ENCODE assay signal across 23 cellular contexts in genomic region chr15:23420806-23421575, GRCh38. TPM values are rescaled to one million over a fixed set of nuclear protein-coding genes. Genes with fewer than 3 reads are reported as not detected.
DNase-seq lines count a peak whose midpoint lies in the region; ATAC-seq and TF ChIP-seq lines count a peak whose summit lies in the region.
"Had no signal": no experiment of that assay in that cellular context is flagged by ENCODE, and none has a peak within 500 bp of the region (broad histone marks: within the 10 kb centered on the region; RNA-seq: fewer than 3 reads in every experiment).

No MANE protein-coding gene starts in this region.

- H3K4me3 ChIP-seq in astrocyte of the cerebellum (ENCODE audit: low read depth, low read length) = no peak overlapping the region
- H3K4me3 ChIP-seq: gastroesophageal sphincter, smooth muscle cell had no signal

- H3K4me1 Mint-ChIP-seq in nephron progenitor cell = no peaks in the 10 kb centered on the region
- H3K4me1 Mint-ChIP-seq: B cell; immature natural killer cell; mesothelial cell of epicardium; stimulated activated naive CD8-positive, alpha-beta T cell treated with anti-CD3 and anti-CD28 coated beads, Interleukin-15, amount 100 ng/mL, for 72 hours; T-cell had no signal

- no peak overlapping the region for H3K4me3 Mint-ChIP-seq in nephron progenitor cell
- H3K4me3 Mint-ChIP-seq: B cell; immature natural killer cell; mesothelial cell of epicardium; stimulated activated naive CD8-positive, alpha-beta T cell treated with anti-CD3 and anti-CD28 coated beads, Interleukin-15, amount 100 ng/mL, for 72 hours; T-cell had no signal

- in situ Hi-C loops in astrocyte of the cerebellum (cut with HindIII; ENCODE audit: low sequenced_read_pairs) = no loop called here

- no peak for TF ChIP-seq CTCF in astrocyte of the cerebellum (IDR thresholded peaks at IDR 0.05; ENCODE audit: low read depth, low read length, missing control alignments)
- no peak for TF ChIP-seq CTCF in nephron progenitor cell (IDR thresholded peaks at IDR 0.05)

- DNase-seq in Daoy (ENCODE audit: low read depth) (peak; percentile 17), astrocyte of the cerebellum (ENCODE audit: low read depth) (peak; percentile 3), nephron progenitor cell (no peak), NCI-H2196 (lab: John Stamatoyannopoulos, UW; ENCODE audit: unreplicated experiment) (no peak)
- DNase-seq in activated CD4-positive, CD25-positive, alpha-beta regulatory T cell treated with anti-CD3 and anti-CD28 coated beads, Interleukin-2, amount 50 U/mL, for 72 hours = no peak
- DNase-seq: activated CD4-positive, CD25-positive, alpha-beta regulatory T cell; activated naive CD4-positive, alpha-beta T cell treated with Interleukin-2 at 50 U/mL for 16 hours; caudate nucleus; DMS153; immature natural killer cell; NCI-H1417 treated with DMSO at 0.1 percent for 48 hours; NCI-H446 treated with DMSO at 0.1 percent for 48 hours; occipital lobe; PC-3; stimulated activated naive CD8-positive, alpha-beta T cell treated with anti-CD3 and anti-CD28 coated beads, Interleukin-15, amount 100 ng/mL, for 72 hours; T-cell had no signal

- H3K27ac Mint-ChIP-seq in nephron progenitor cell = peak overlapping the region; percentile 71
- H3K27ac Mint-ChIP-seq: B cell; immature natural killer cell; mesothelial cell of epicardium; stimulated activated naive CD8-positive, alpha-beta T cell treated with anti-CD3 and anti-CD28 coated beads, Interleukin-15, amount 100 ng/mL, for 72 hours; T-cell had no signal

- ATAC-seq in HG02798 (IDR thresholded peaks at IDR 0.05; ENCODE audit: poor library complexity, unreplicated experiment) (peak; percentile 58), GM21717 (IDR thresholded peaks at IDR 0.05; ENCODE audit: unreplicated experiment) (no peak), HG02981 (IDR thresholded peaks at IDR 0.05; ENCODE audit: unreplicated experiment) (no peak)
- ATAC-seq: gastroesophageal sphincter; PC-3; stimulated activated naive CD8-positive, alpha-beta T cell treated with anti-CD3 and anti-CD28 coated beads, Interleukin-15, amount 100 ng/mL, for 72 hours; T-cell had no signal

- no peaks in the 10 kb centered on the region for H3K36me3 Mint-ChIP-seq in nephron progenitor cell (ENCODE audit: low read depth)
- H3K36me3 Mint-ChIP-seq: immature natural killer cell, mesothelial cell of epicardium, T-cell had no signal

- peaks cover 64% of the 10 kb centered on the region for H3K9me3 Mint-ChIP-seq in nephron progenitor cell
- H3K9me3 Mint-ChIP-seq: stimulated activated naive CD8-positive, alpha-beta T cell treated with anti-CD3 and anti-CD28 coated beads, Interleukin-15, amount 100 ng/mL, for 72 hours; T-cell had no signal

- H3K27me3 Mint-ChIP-seq in nephron progenitor cell (ENCODE audit: low read depth, poor library complexity) = peaks cover 6% of the 10 kb centered on the region
- H3K27me3 Mint-ChIP-seq: B cell; stimulated activated naive CD8-positive, alpha-beta T cell treated with anti-CD3 and anti-CD28 coated beads, Interleukin-15, amount 100 ng/mL, for 72 hours; T-cell had no signal

RNA-seq across cellular contexts. Expression of gene GOLGA6L2, which starts 26.1 kb away (rescaled TPM):
- not detected in 2 replicates for total RNA-seq in Daoy (2014; rRNA removed; shearing (Covaris generic))
- total RNA-seq: B cell, mesothelial cell of epicardium, occipital lobe, PC-3, smooth muscle cell, T-cell had no signal

Comparison
In these comparisons a context has a peak if more than half of its experiments do, and no peak if none do; other contexts are left out.
1. DNase-seq: peak in Daoy (single experiment) and astrocyte of the cerebellum (single experiment); none in nephron progenitor cell (single experiment), activated CD4-positive, CD25-positive, alpha-beta regulatory T cell treated with anti-CD3 and anti-CD28 coated beads, Interleukin-2, amount 50 U/mL, for 72 hours (single experiment) and NCI-H2196 (single experiment).